ENCODE assay signal across 25 cellular contexts in genomic region chr14:59455411-59455810, GRCh38. TPM values are rescaled to one million over a fixed set of nuclear protein-coding genes. Genes with fewer than 3 reads are reported as not detected.
DNase-seq lines count a peak whose midpoint lies in the region; ATAC-seq and TF ChIP-seq lines count a peak whose summit lies in the region.
"Had no signal": no experiment of that assay in that cellular context is flagged by ENCODE, and none has a peak within 500 bp of the region (broad histone marks: within the 10 kb centered on the region; RNA-seq: fewer than 3 reads in every experiment).

No MANE protein-coding gene starts in this region.

- DNase-seq in AG09309 (ENCODE audit: low read depth) (peak; percentile 41), HFFc6 (peak; percentile 17), cardiac fibroblast (ENCODE audit: low read depth in 2 of 2) (peak; percentile 73 to 76), non-pigmented ciliary epithelial cell (ENCODE audit: low read depth) (peak; percentile 26), Calu3 (no peak), middle frontal gyrus (ENCODE audit: extremely low spot score, low spot score) (no peak)
- no peak for DNase-seq in activated T-cell treated with anti-CD3 and anti-CD28 coated beads, Interleukin-2, amount 50 U/mL, for 4 hours
- DNase-seq: activated CD4-positive, CD25-positive, alpha-beta regulatory T cell treated with anti-CD3 and anti-CD28 coated beads, Interleukin-2, amount 50 U/mL, for 72 hours; activated naive CD4-positive, alpha-beta T cell treated with Interleukin-2 at 50 U/mL for 16 hours; activated T-cell treated with anti-CD3 and anti-CD28 coated beads, Interleukin-2, amount 50 U/mL, for 24 hours; CD4-positive, alpha-beta memory T cell; effector CD4-positive, alpha-beta T cell; glutamatergic neuron; Karpas-422; mesendoderm; naive thymus-derived CD4-positive, alpha-beta T cell; NCI-H1048; NCI-H1930; NCI-H2227 treated with DMSO at 0.1 percent for 48 hours; NCI-H748 treated with DMSO at 0.1 percent for 48 hours; Right ventricle myocardium superior; stimulated activated CD8-positive, alpha-beta memory T cell treated with anti-CD3 and anti-CD28 coated beads, Interleukin-4, amount 100 ng/mL, for 48 hours; SW 1271 had no signal

- TF ChIP-seq CTCF in AG09309 (IDR thresholded peaks at IDR 0.05; ENCODE audit: control insufficient read depth, insufficient read depth, low read depth, low read length, missing control alignments) (no peak), HFFc6 (IDR thresholded peaks at IDR 0.05) (no peak), cardiac fibroblast (IDR thresholded peaks at IDR 0.05; ENCODE audit: low read depth, low read length) (no peak), Calu3 (IDR thresholded peaks at IDR 0.05; ENCODE audit: unreplicated experiment) (no peak)

- H3K27me3 Mint-ChIP-seq in HFFc6 (ENCODE audit: insufficient read depth) (no peaks in the 10 kb centered on the region; the same call in 1 of the 2 replicates), Calu3 (ENCODE audit: unreplicated experiment) (no peaks in the 10 kb centered on the region)
- no peaks in the 10 kb centered on the region for H3K27me3 Mint-ChIP-seq in stimulated activated memory B cell treated with anti-CD40 and anti-IgM and Interleukin-4, amounts not matched to agents 10 μg/mL and 1 μg/mL and 100 μg/mL, for 72 hours
- H3K27me3 Mint-ChIP-seq in activated T-cell treated with anti-CD3 and anti-CD28 coated beads, Interleukin-2, amount 50 U/mL, for 4 hours (ENCODE audit: low read depth): peaks cover 5% of the 10 kb centered on the region
- H3K27me3 Mint-ChIP-seq: activated T-cell treated with anti-CD3 and anti-CD28 coated beads, Interleukin-2, amount 50 U/mL, for 24 hours had no signal

- H3K4me3 Mint-ChIP-seq in HFFc6 (no peak overlapping the region), Calu3 (ENCODE audit: low read depth, unreplicated experiment) (no peak overlapping the region)
- no peak overlapping the region for H3K4me3 Mint-ChIP-seq in stimulated activated memory B cell treated with anti-CD40 and anti-IgM and Interleukin-4, amounts not matched to agents 10 μg/mL and 1 μg/mL and 100 μg/mL, for 72 hours
- no peak overlapping the region for H3K4me3 Mint-ChIP-seq in activated T-cell treated with anti-CD3 and anti-CD28 coated beads, Interleukin-2, amount 50 U/mL, for 4 hours
- H3K4me3 Mint-ChIP-seq: activated T-cell treated with anti-CD3 and anti-CD28 coated beads, Interleukin-2, amount 50 U/mL, for 24 hours; CD4-positive, alpha-beta memory T cell; naive thymus-derived CD4-positive, alpha-beta T cell had no signal

- BruUV-seq in Calu3 (replicated peaks; lab: Mats Ljungman, UMichigan): no TSS peak

- ATAC-seq in stimulated activated memory B cell treated with anti-CD40 and anti-IgM and Interleukin-4, amounts not matched to agents 10 μg/mL and 1 μg/mL and 100 μg/mL, for 72 hours: no peak
- no peak for ATAC-seq in activated T-cell treated with anti-CD3 and anti-CD28 coated beads, Interleukin-2, amount 50 U/mL, for 4 hours
- ATAC-seq: naive thymus-derived CD4-positive, alpha-beta T cell had no signal

- peaks cover 41% of the 10 kb centered on the region for H3K4me1 Mint-ChIP-seq in HFFc6 (ENCODE audit: low read depth)
- H3K4me1 Mint-ChIP-seq in stimulated activated memory B cell treated with anti-CD40 and anti-IgM and Interleukin-4, amounts not matched to agents 10 μg/mL and 1 μg/mL and 100 μg/mL, for 72 hours: no peaks in the 10 kb centered on the region
- no peaks in the 10 kb centered on the region for H3K4me1 Mint-ChIP-seq in Calu3 (ENCODE audit: low read depth, unreplicated experiment)
- no peaks in the 10 kb centered on the region for H3K4me1 Mint-ChIP-seq in activated T-cell treated with anti-CD3 and anti-CD28 coated beads, Interleukin-2, amount 50 U/mL, for 4 hours (ENCODE audit: low read depth)
- H3K4me1 Mint-ChIP-seq: CD4-positive, alpha-beta memory T cell; naive thymus-derived CD4-positive, alpha-beta T cell had no signal

- intact Hi-C loops in Calu3 (cut with micrococcal nuclease; ENCODE audit: unreplicated experiment): no loop called here

- CTCF ChIA-PET in Calu3 (lab: Charles Lee): no interaction called here

- H3K4me3 ChIP-seq in AG09309 (ENCODE audit: control insufficient read depth, low read depth, low read length): no peak overlapping the region
- H3K4me3 ChIP-seq in cardiac fibroblast (replicated peaks in 1 of 2; ENCODE audit: low read depth in 2 of 2, low read length in 2 of 2): no peak overlapping the region
- H3K4me3 ChIP-seq: vagina had no signal

- peaks cover 58% of the 10 kb centered on the region for H3K36me3 Mint-ChIP-seq in HFFc6 (ENCODE audit: low read depth)
- peaks cover 65% of the 10 kb centered on the region for H3K36me3 Mint-ChIP-seq in stimulated activated memory B cell treated with anti-CD40 and anti-IgM and Interleukin-4, amounts not matched to agents 10 μg/mL and 1 μg/mL and 100 μg/mL, for 72 hours
- H3K36me3 Mint-ChIP-seq in Calu3 (ENCODE audit: insufficient read depth, unreplicated experiment): peaks cover 12% of the 10 kb centered on the region
- peaks cover 17% of the 10 kb centered on the region for H3K36me3 Mint-ChIP-seq in activated T-cell treated with anti-CD3 and anti-CD28 coated beads, Interleukin-2, amount 50 U/mL, for 4 hours (ENCODE audit: insufficient read depth)

- H3K9me3 Mint-ChIP-seq in HFFc6 (peaks cover 9% of the 10 kb centered on the region), Calu3 (ENCODE audit: low read depth, unreplicated experiment) (no peaks in the 10 kb centered on the region)
- H3K9me3 Mint-ChIP-seq in stimulated activated memory B cell treated with anti-CD40 and anti-IgM and Interleukin-4, amounts not matched to agents 10 μg/mL and 1 μg/mL and 100 μg/mL, for 72 hours: peaks cover 5% of the 10 kb centered on the region
- peaks cover 9% of the 10 kb centered on the region for H3K9me3 Mint-ChIP-seq in activated T-cell treated with anti-CD3 and anti-CD28 coated beads, Interleukin-2, amount 50 U/mL, for 4 hours
- H3K9me3 Mint-ChIP-seq: activated T-cell treated with anti-CD3 and anti-CD28 coated beads, Interleukin-2, amount 50 U/mL, for 24 hours had no signal

- H3K27ac Mint-ChIP-seq in HFFc6 (peak overlapping the region; percentile 93), Calu3 (ENCODE audit: unreplicated experiment) (no peak overlapping the region)
- no peak overlapping the region for H3K27ac Mint-ChIP-seq in stimulated activated memory B cell treated with anti-CD40 and anti-IgM and Interleukin-4, amounts not matched to agents 10 μg/mL and 1 μg/mL and 100 μg/mL, for 72 hours
- H3K27ac Mint-ChIP-seq: activated T-cell treated with anti-CD3 and anti-CD28 coated beads, Interleukin-2, amount 50 U/mL, for 24 hours; CD4-positive, alpha-beta memory T cell; naive thymus-derived CD4-positive, alpha-beta T cell had no signal

RNA-seq across cellular contexts. Expression of gene GPR135, which starts 9.8 kb away (rescaled TPM):
- 1 to 10 TPM; 1.7 to 2.7 (median 2.1) TPM for total RNA-seq in HFFc6 (2021; fragmentation: NEBNext Ultra II Directional; extraction: Animal tissue kit (Norgen Biotek cat#: 25700))
- total RNA-seq in Calu3 (2022): 5.5 and 6.3 TPM in 2 replicates
- under 1 TPM; 0.53 to 0.84 (median 0.68) TPM for total RNA-seq in activated T-cell treated with anti-CD3 and anti-CD28 coated beads, Interleukin-2, amount 50 U/mL, for 4 hours

RNA-seq across cellular contexts. Expression of gene L3HYPDH, which starts 28.8 kb away (rescaled TPM):
- total RNA-seq in HFFc6 (2021; fragmentation: NEBNext Ultra II Directional; extraction: Animal tissue kit (Norgen Biotek cat#: 25700)): 10 to 100 TPM; 20.6 to 25.7 (median 21.4) TPM
- 27.3 and 28.4 TPM in 2 replicates for total RNA-seq in Calu3 (2022)
- total RNA-seq in activated T-cell treated with anti-CD3 and anti-CD28 coated beads, Interleukin-2, amount 50 U/mL, for 4 hours: 1 to 10 TPM; 8.1 to 9.7 (median 8.5) TPM

RNA-seq across cellular contexts. Expression of gene JKAMP, which starts 28.9 kb away (rescaled TPM):
- total RNA-seq in HFFc6 (2021; fragmentation: NEBNext Ultra II Directional; extraction: Animal tissue kit (Norgen Biotek cat#: 25700)): 10 to 100 TPM; 54.8 to 71.5 (median 61.9) TPM
- total RNA-seq in Calu3 (2022): 48.9 and 49.4 TPM in 2 replicates
- 10 to 100 TPM; 18.6 to 24.9 (median 21.5) TPM for total RNA-seq in activated T-cell treated with anti-CD3 and anti-CD28 coated beads, Interleukin-2, amount 50 U/mL, for 4 hours

Comparison
In these comparisons a context has a peak if more than half of its experiments do, and no peak if none do; other contexts are left out.
1. DNase-seq: peak in AG09309 (single experiment), HFFc6 (single experiment), cardiac fibroblast (2 of 2) and non-pigmented ciliary epithelial cell (single experiment); none in Calu3 (single experiment), middle frontal gyrus (single experiment) and activated T-cell treated with anti-CD3 and anti-CD28 coated beads, Interleukin-2, amount 50 U/mL, for 4 hours (single experiment).